Comparison of ENCODE assay signal across 8 cellular contexts in genomic region chr2:237581751-237582746, GRCh38. TPM values are rescaled to one million over a fixed set of nuclear protein-coding genes. Genes with fewer than 3 reads are reported as not detected.
A peak's percentile ranks its signal among the peaks of the same experiment; 100 is the strongest.
DNase-seq lines count a peak whose midpoint lies in the region; ATAC-seq and TF ChIP-seq lines count a peak whose summit lies in the region.

No MANE protein-coding gene starts in this region.

- no peak overlapping the region for H3K4me2 ChIP-seq in DOHH2 (ENCODE audit: low read length)

- H4K20me1 ChIP-seq in DOHH2 (ENCODE audit: control insufficient read depth, insufficient read depth, low read depth, low read length): no peaks in the 10 kb centered on the region

- no peak overlapping the region for H3K27ac ChIP-seq in DOHH2 (ENCODE audit: low read depth, low read length)
- peak overlapping the region; percentile 75 for H3K27ac ChIP-seq in VCaP
- peak overlapping the region; percentile 63 for H3K27ac ChIP-seq in lower lobe of right lung

- H3K79me2 ChIP-seq in DOHH2 (ENCODE audit: control insufficient read depth, low read length): no peaks in the 10 kb centered on the region

- TF ChIP-seq CTCF in DOHH2 (IDR thresholded peaks at IDR 0.05; ENCODE audit: low read depth, low read length, poor library complexity, severe bottlenecking) (peak; percentile 42), LNCAP (IDR thresholded peaks at IDR 0.05) (peak; percentile 57), VCaP (conservative IDR thresholded peaks at IDR 0.05) (peak; percentile 65), lower lobe of right lung (IDR thresholded peaks at IDR 0.05) (peak; percentile 53)

- no peak overlapping the region for H3K4me3 ChIP-seq in DOHH2 (ENCODE audit: low read length)
- peak overlapping the region; percentile 20 for H3K4me3 ChIP-seq in lower lobe of right lung

- H3K27me3 ChIP-seq in DOHH2 (ENCODE audit: control insufficient read depth, low read length) (peaks cover 15% of the 10 kb centered on the region), lower lobe of right lung (ENCODE audit: low read depth) (no peaks in the 10 kb centered on the region)

- no peaks in the 10 kb centered on the region for H3F3A ChIP-seq in DOHH2 (ENCODE audit: control insufficient read depth, insufficient read depth)

- peak; percentile 81 to 85 for ATAC-seq in lower lobe of right lung

- H3K9me3 ChIP-seq in DOHH2 (ENCODE audit: control insufficient read depth, insufficient read depth, low read length) (no peaks in the 10 kb centered on the region), lower lobe of right lung (no peaks in the 10 kb centered on the region)

- intact Hi-C loops in lower lobe of right lung (cut with DNase I): loop anchor here (10.0 kb wide), 1 partner anchor 163 kb away; no protein-coding TSS in a partner anchor

- H3K36me3 ChIP-seq in DOHH2 (ENCODE audit: control insufficient read depth, low read length) (no peaks in the 10 kb centered on the region), lower lobe of right lung (no peaks in the 10 kb centered on the region)

- DNase-seq in dedifferentiated amniotic fluid mesenchymal stem cell (ENCODE audit: extremely low spot score) (peak; percentile 36), lower lobe of right lung (peak; percentile 74), activated gamma-delta T cell treated with Interleukin-2 at 50 U/mL for 16 hours (no peak)
- peak; percentile 27 to 33 for DNase-seq in stimulated activated CD8-positive, alpha-beta memory T cell treated with anti-CD3 and anti-CD28 coated beads, Interleukin-7, amount 100 ng/mL, for 4 hours (ENCODE audit: low read depth in 2 of 2)
- DNase-seq in activated CD4-positive, CD25-positive, alpha-beta regulatory T cell treated with anti-CD3 and anti-CD28 coated beads, Interleukin-2, amount 50 U/mL, for 72 hours: no peak

- H3K9me2 ChIP-seq in DOHH2 (replicated peaks; ENCODE audit: control insufficient read depth, low read length): no peaks in the 10 kb centered on the region

- no peaks in the 10 kb centered on the region for H3K4me1 ChIP-seq in DOHH2 (ENCODE audit: control insufficient read depth, low read length)
- H3K4me1 ChIP-seq in lower lobe of right lung: peaks cover 28% of the 10 kb centered on the region

RNA-seq across cellular contexts. Expression of gene RAB17, which starts 8.5 kb away (rescaled TPM):
- 60.1 TPM for total RNA-seq in lower lobe of right lung

RNA-seq across cellular contexts. Expression of gene PRLH, which starts 15.7 kb away (rescaled TPM):
- total RNA-seq in lower lobe of right lung: not detected

RNA-seq across cellular contexts. Expression of gene LRRFIP1, which starts 45.3 kb away (rescaled TPM):
- total RNA-seq in lower lobe of right lung: 180 TPM

Comparison
In these comparisons a context has a peak if more than half of its experiments do, and no peak if none do; other contexts are left out.
1. DNase-seq: peak in dedifferentiated amniotic fluid mesenchymal stem cell (single experiment), lower lobe of right lung (single experiment) and stimulated activated CD8-positive, alpha-beta memory T cell treated with anti-CD3 and anti-CD28 coated beads, Interleukin-7, amount 100 ng/mL, for 4 hours (2 of 2); none in activated CD4-positive, CD25-positive, alpha-beta regulatory T cell treated with anti-CD3 and anti-CD28 coated beads, Interleukin-2, amount 50 U/mL, for 72 hours (single experiment) and activated gamma-delta T cell treated with Interleukin-2 at 50 U/mL for 16 hours (single experiment).
2. Peak in every context shown above with its lines, with median percentiles within 50 percentile points of each other: CTCF ChIP-seq.